In genomic region chr7:113283861-113284260, GRCh38 we compare ENCODE assay signal across 24 cellular contexts.
DNase-seq lines count a peak whose midpoint lies in the region; ATAC-seq, FAIRE-seq and TF ChIP-seq lines count a peak whose summit lies in the region.
"Had no signal": no experiment of that assay in that cellular context is flagged by ENCODE, and none has a peak within 500 bp of the region (broad histone marks: within the 10 kb centered on the region; RNA-seq: fewer than 3 reads in every experiment).

No MANE protein-coding gene starts in this region.

- in situ Hi-C loops in astrocyte of the spinal cord (cut with HindIII; ENCODE audit: low sequenced_read_pairs) = no loop called here

- no peak overlapping the region for H3K4me3 ChIP-seq in AG10803 (ENCODE audit: low read length)
- H3K4me3 ChIP-seq in astrocyte of the spinal cord (ENCODE audit: low read depth, low read length) = no peak overlapping the region
- H3K4me3 ChIP-seq: adrenal gland had no signal

- no peak for ATAC-seq in HG03097 (IDR thresholded peaks at IDR 0.05; ENCODE audit: low FRiP score, unreplicated experiment)
- no peak for ATAC-seq in GM21619 (IDR thresholded peaks at IDR 0.05; ENCODE audit: unreplicated experiment)
- ATAC-seq: left cardiac atrium; PC-3; stimulated activated memory B cell treated with anti-CD40 and anti-IgM and Interleukin-4, amounts not matched to agents 10 μg/mL and 1 μg/mL and 100 μg/mL, for 72 hours had no signal

- DNase-seq in AG10803 (ENCODE audit: low read depth) (peak; percentile 45), HT1080 (ENCODE audit: low read depth) (peak; percentile 39), astrocyte of the spinal cord (ENCODE audit: low read depth, low spot score) (peak; percentile 39), iris pigment epithelial cell (ENCODE audit: low read depth) (peak; percentile 56), DMS79 treated with DMSO at 0.1 percent for 48 hours (lab: John Stamatoyannopoulos, UW) (no peak), HTR-8/SVneo (ENCODE audit: insufficient read length, low spot score) (no peak)
- DNase-seq: activated CD4-positive, alpha-beta T cell treated with anti-CD3 and anti-CD28 coated beads, Interleukin-2, amount 50 U/mL, for 1 hour; activated CD8-positive, alpha-beta memory T cell treated with anti-CD3 and anti-CD28 coated beads, Interleukin-2, amount 50 U/mL, for 4 hours; activated effector memory CD4-positive, alpha-beta T cell treated with Interleukin-2 at 50 U/mL for 16 hours; adrenal gland; AML-193; CD8-positive, alpha-beta memory T cell; DMS53; effector CD4-positive, alpha-beta T cell; erythroblast; left cardiac atrium; NCI-H1694; NCI-H774; PC-3; SHP77 treated with DMSO at 0.1 percent for 48 hours; stimulated activated CD4-positive, alpha-beta T cell treated with anti-CD3 and anti-CD28 coated beads, Interleukin-1b, Interleukin-23, amount 100 ng/mL, for 48 hours had no signal

- no peak for FAIRE-seq in HTR-8/SVneo (lab: Jason Lieb, UNC)

- no peak for TF ChIP-seq CTCF in AG10803 (conservative IDR thresholded peaks at IDR 0.05; ENCODE audit: low read length)
- TF ChIP-seq CTCF in astrocyte of the spinal cord (IDR thresholded peaks at IDR 0.05; ENCODE audit: low read depth, low read length) = no peak

Comparison
In these comparisons a context has a peak if more than half of its experiments do, and no peak if none do; other contexts are left out.
1. DNase-seq: peak in AG10803 (single experiment), HT1080 (single experiment), astrocyte of the spinal cord (single experiment) and iris pigment epithelial cell (single experiment); none in DMS79 treated with DMSO at 0.1 percent for 48 hours (single experiment) and HTR-8/SVneo (single experiment).